ENCODE assay signal across 19 cellular contexts in genomic region chr12:32819424-32819823, GRCh38.
DNase-seq lines count a peak whose midpoint lies in the region; ATAC-seq, FAIRE-seq and TF ChIP-seq lines count a peak whose summit lies in the region.
"Had no signal": no experiment of that assay in that cellular context is flagged by ENCODE, and none has a peak within 500 bp of the region (broad histone marks: within the 10 kb centered on the region; RNA-seq: fewer than 3 reads in every experiment).

No MANE protein-coding gene starts in this region.

- intact Hi-C loops in heart right ventricle (cut with DNase I) (loop anchor here in 1 of 10 donors (10.0 kb wide), 1 partner anchor 75 kb away; the partner anchor contains the start of gene PKP2), left cardiac atrium (cut with DNase I) (loop anchor here in 1 of 2 donors (10.0 kb wide), 1 partner anchor 75 kb away; the partner anchor contains the start of gene PKP2), right cardiac atrium (cut with DNase I) (no loop called here)

- H3K36me3 ChIP-seq in heart right ventricle: peaks cover 0 to 41% (median 8%) of the 10 kb centered on the region in 9 donors

- TF ChIP-seq CTCF in heart right ventricle (IDR thresholded peaks at IDR 0.05): no peak

- H3K27me3 ChIP-seq in heart right ventricle: no peaks in the 10 kb centered on the region
- H3K27me3 ChIP-seq in right cardiac atrium (ENCODE audit: control insufficient read depth, insufficient read depth): no peaks in the 10 kb centered on the region

- ATAC-seq in heart right ventricle: no peak
- ATAC-seq in left cardiac atrium: no peak
- ATAC-seq in right cardiac atrium: no peak
- ATAC-seq: CD8-positive, alpha-beta T cell; HCT116 had no signal

- H3K27ac ChIP-seq in heart right ventricle (peak overlapping the region in 6 of 10 donors; percentile 15 to 91 (median 84)), right cardiac atrium (ENCODE audit: low read length) (no peak overlapping the region)
- H3K27ac ChIP-seq: 22Rv1, HL-60 had no signal

- H3K4me3 ChIP-seq in heart right ventricle (peak overlapping the region in 5 of 10 donors; percentile 6 to 33 (median 26)), right cardiac atrium (ENCODE audit: low read length) (peak overlapping the region; percentile 6)

- H3K9me3 ChIP-seq in heart right ventricle (no peaks in the 10 kb centered on the region), right cardiac atrium (ENCODE audit: control insufficient read depth, low read length) (no peaks in the 10 kb centered on the region)

- DNase-seq in NCI-H1694 treated with DMSO at 0.1 percent for 48 hours (lab: John Stamatoyannopoulos, UW) (peak; percentile 84), NCI-H1694 (lab: John Stamatoyannopoulos, UW) (no peak), heart right ventricle (no peak), left cardiac atrium (no peak), amniotic epithelial cell (ENCODE audit: low read depth) (peak; percentile 62), right cardiac atrium (no peak), HTR-8/SVneo (ENCODE audit: insufficient read length, low spot score) (no peak), H4 (ENCODE audit: low spot score) (no peak)
- DNase-seq: CD8-positive, alpha-beta T cell; COR-L47; DMS153; DND-41; GDM1 had no signal

- peaks cover 0 to 76% (median 6%) of the 10 kb centered on the region in 9 donors for H3K4me1 ChIP-seq in heart right ventricle
- no peaks in the 10 kb centered on the region for H3K4me1 ChIP-seq in right cardiac atrium (ENCODE audit: control insufficient read depth, insufficient read depth, low read length)

- no peak for FAIRE-seq in HTR-8/SVneo (lab: Jason Lieb, UNC)
- FAIRE-seq: D721Med, GM12892, H54 had no signal

Comparison
In these comparisons a context has a peak if more than half of its experiments do, and no peak if none do; other contexts are left out.
1. DNase-seq: peak in NCI-H1694 treated with DMSO at 0.1 percent for 48 hours (single experiment) and amniotic epithelial cell (single experiment); none in NCI-H1694 (single experiment), heart right ventricle (0 of 2), left cardiac atrium (single experiment), right cardiac atrium (0 of 3), HTR-8/SVneo (single experiment) and H4 (single experiment).